17 cellular contexts compared by ENCODE assay signal in genomic region chr5:3590253-3590966, GRCh38. TPM values are rescaled to one million over a fixed set of nuclear protein-coding genes. Genes with fewer than 3 reads are reported as not detected.
DNase-seq lines count a peak whose midpoint lies in the region; ATAC-seq and TF ChIP-seq lines count a peak whose summit lies in the region.
"Had no signal": no experiment of that assay in that cellular context is flagged by ENCODE, and none has a peak within 500 bp of the region (broad histone marks: within the 10 kb centered on the region; RNA-seq: fewer than 3 reads in every experiment).

No MANE protein-coding gene starts in this region.

- H3K4me2 ChIP-seq in BLaER1 (peak overlapping the region; percentile 14; the same call in 1 of the 2 replicates), IMR-90 (ENCODE audit: low read depth, low read length) (no peak overlapping the region), mesendoderm (ENCODE audit: low read length) (no peak overlapping the region)

- no peak overlapping the region for H2BK15ac ChIP-seq in IMR-90 (ENCODE audit: low read depth, low read length)
- H2BK15ac ChIP-seq in mesendoderm (replicated peaks; ENCODE audit: low read depth) = no peak overlapping the region

- no peak overlapping the region for H3K14ac ChIP-seq in IMR-90 (replicated peaks; ENCODE audit: low read depth, low read length)

- BruUV-seq in IMR-90 (replicated peaks; lab: Mats Ljungman, UMichigan) = no TSS peak

- H3K27me3 ChIP-seq in BLaER1 = peaks cover 99% of the 10 kb centered on the region
- H3K27me3 ChIP-seq in IMR-90 (ENCODE audit: control insufficient read depth, insufficient read depth, low read length) = peaks cover 39% of the 10 kb centered on the region
- peaks cover 14% of the 10 kb centered on the region for H3K27me3 ChIP-seq in ascending aorta
- peaks cover 54% of the 10 kb centered on the region for H3K27me3 ChIP-seq in mesendoderm (ENCODE audit: insufficient read depth, low read length, poor library complexity)
- 0 out of 2 replicates have a peak, but pooled peaks cover 2% of the 10 kb centered on the region for H3K27me3 ChIP-seq in BE2C

- H4K20me1 ChIP-seq in BLaER1 = peaks cover 43% of the 10 kb centered on the region
- no peaks in the 10 kb centered on the region for H4K20me1 ChIP-seq in IMR-90 (ENCODE audit: insufficient read depth, low read length)

- H4K91ac ChIP-seq in IMR-90 (ENCODE audit: insufficient read depth, low read depth, low read length) = no peak overlapping the region

- H2BK5ac ChIP-seq in IMR-90 (ENCODE audit: low read depth, low read length, poor library complexity, severe bottlenecking) (no peak overlapping the region), mesendoderm (ENCODE audit: low read length) (no peak overlapping the region)

- ATAC-seq in IMR-90 (ENCODE audit: low read depth) = no peak
- ATAC-seq: naive thymus-derived CD4-positive, alpha-beta T cell; right lobe of liver had no signal

- H3K9ac ChIP-seq in BLaER1 = no peak overlapping the region
- no peak overlapping the region for H3K9ac ChIP-seq in IMR-90 (ENCODE audit: low read depth, low read length)
- H3K9ac ChIP-seq in mesendoderm (ENCODE audit: low read length) = no peak overlapping the region

- H2BK20ac ChIP-seq in IMR-90 (ENCODE audit: low read depth, low read length) = no peak overlapping the region

- in situ Hi-C loops in IMR-90 (cut with MboI; ENCODE audit: low sequenced_read_pairs) = no loop called here

- peak overlapping the region; percentile 43 for H2AFZ ChIP-seq in IMR-90 (replicated peaks; ENCODE audit: low read length, poor library complexity)

- H4K5ac ChIP-seq in IMR-90 (ENCODE audit: low read depth, low read length) (no peak overlapping the region), mesendoderm (ENCODE audit: low read length) (no peak overlapping the region)

- H3K9me1 ChIP-seq in IMR-90 (ENCODE audit: insufficient read depth, low read length) = no peaks in the 10 kb centered on the region

- H3K27ac ChIP-seq in BLaER1 = no peak overlapping the region
- H3K27ac ChIP-seq in IMR-90 (ENCODE audit: insufficient read depth, low read length) = no peak overlapping the region
- H3K27ac ChIP-seq in ascending aorta = no peak overlapping the region
- H3K27ac ChIP-seq in mesendoderm (ENCODE audit: low read depth, low read length) = no peak overlapping the region
- H3K27ac ChIP-seq: right lobe of liver, SK-N-MC, upper lobe of right lung had no signal

- H3K9me3 ChIP-seq in BLaER1 (peaks cover 27% of the 10 kb centered on the region), IMR-90 (ENCODE audit: control insufficient read depth, insufficient read depth, low read length) (no peaks in the 10 kb centered on the region), ascending aorta (no peaks in the 10 kb centered on the region), BE2C (no peaks in the 10 kb centered on the region)
- H3K9me3 ChIP-seq: right lobe of liver, upper lobe of right lung had no signal

- TF ChIP-seq RAD21 in IMR-90 (IDR thresholded peaks at IDR 0.05; ENCODE audit: low read length) = no peak

- no peak overlapping the region for H3K56ac ChIP-seq in IMR-90 (ENCODE audit: extremely low read depth, insufficient read depth, low read length)
- H3K56ac ChIP-seq in mesendoderm (ENCODE audit: low read length) = no peak overlapping the region

- H3K4me3 ChIP-seq in BLaER1 (peak overlapping the region; percentile 31; the same call in 1 of the 2 replicates), IMR-90 (ENCODE audit: insufficient read depth, low read depth, low read length) (no peak overlapping the region), ascending aorta (peak overlapping the region; percentile 27 to 63), mesendoderm (ENCODE audit: low read length) (no peak overlapping the region), BE2C (ENCODE audit: low read depth, low read length) (no peak overlapping the region)
- H3K4me3 ChIP-seq: right lobe of liver, SK-N-MC, upper lobe of right lung had no signal

- H2AK9ac ChIP-seq in IMR-90 (replicated peaks; ENCODE audit: low read depth, low read length, poor library complexity) = no peak overlapping the region

- TF ChIP-seq CTCF in IMR-90 (conservative IDR thresholded peaks at IDR 0.05; ENCODE audit: low read depth, low read length) = no peak
- no peak for TF ChIP-seq CTCF in ascending aorta (IDR thresholded peaks at IDR 0.05)
- TF ChIP-seq CTCF in BE2C (IDR thresholded peaks at IDR 0.05; ENCODE audit: low read depth, low read length) = no peak

- dilution Hi-C loops in IMR-90 (cut with HindIII; ENCODE audit: low sequenced_read_pairs, unreplicated experiment) = no loop called here

- no peak for DNase-seq in IMR-90
- DNase-seq in ascending aorta (ENCODE audit: low spot score in 2 of 2) = peak in 1 of 2 donors; percentile 56
- DNase-seq in mesendoderm = no peak
- DNase-seq in nucleus accumbens (lab: John Stamatoyannopoulos, UW) = no peak
- DNase-seq in NCI-H187 (lab: John Stamatoyannopoulos, UW) = no peak
- DNase-seq in dedifferentiated amniotic fluid mesenchymal stem cell (ENCODE audit: extremely low spot score) = no peak
- DNase-seq in BE2C = no peak
- DNase-seq: activated CD4-positive, alpha-beta memory T cell treated with anti-CD3 and anti-CD28 coated beads for 36 hours; COR-L47; GDM1; hippocampal formation; naive thymus-derived CD4-positive, alpha-beta T cell; NCI-H2171 treated with DMSO at 0.1 percent for 48 hours; right lobe of liver; upper lobe of right lung had no signal

- H3K79me2 ChIP-seq in mesendoderm (ENCODE audit: control insufficient read depth, insufficient read depth, low read length) = no peaks in the 10 kb centered on the region

- intact Hi-C loops in IMR-90 (cut with micrococcal nuclease) = no loop called here
- intact Hi-C loops in ascending aorta (cut with DNase I) = no loop called here

- no peak for TF ChIP-seq POLR2A in IMR-90 (IDR thresholded peaks at IDR 0.05; ENCODE audit: low read depth, low read length)

- H3K4me1 ChIP-seq in BLaER1 (peaks cover 19% of the 10 kb centered on the region), IMR-90 (ENCODE audit: control insufficient read depth, insufficient read depth, low read length) (no peaks in the 10 kb centered on the region), ascending aorta (peaks cover 0 to 2% of the 10 kb centered on the region in 2 donors), mesendoderm (ENCODE audit: control insufficient read depth, low read depth, low read length) (peaks cover 2% of the 10 kb centered on the region), BE2C (no peaks in the 10 kb centered on the region)

- POLR2A ChIA-PET in IMR-90 (lab: Charles Lee; ENCODE audit: unreplicated experiment) = no interaction called here

- H3K79me1 ChIP-seq in IMR-90 (ENCODE audit: low read depth in 1 of 2, low read length in 2 of 2) (no peaks in the 10 kb centered on the region), mesendoderm (ENCODE audit: low read length) (no peaks in the 10 kb centered on the region)

- H2AK5ac ChIP-seq in IMR-90 (ENCODE audit: low read depth, low read length) (no peak overlapping the region), mesendoderm (ENCODE audit: low read length) (no peak overlapping the region)

- no peak overlapping the region for H3K18ac ChIP-seq in IMR-90 (ENCODE audit: low read depth, low read length)
- no peak overlapping the region for H3K18ac ChIP-seq in mesendoderm (ENCODE audit: low read length)

- H3K4ac ChIP-seq in IMR-90 (ENCODE audit: low read depth, low read length) (no peak overlapping the region), mesendoderm (ENCODE audit: low read depth, low read length) (no peak overlapping the region)

- H3K23ac ChIP-seq in IMR-90 (ENCODE audit: low read depth, low read length) = no peak overlapping the region
- H3K23ac ChIP-seq in mesendoderm (ENCODE audit: low read length) = peak overlapping the region; percentile 66

- WGBS in IMR-90 (ENCODE audit: extremely low coverage in 2 of 2, insufficient read length in 1 of 2), 2 experiments = 0% methylated on average over 8 of the region's 47 CpGs; no CpG with 5 or more reads in 1 of the 2 experiments
- no CpG with 5 or more reads among the region's 47 CpGs for WGBS in mesendoderm (ENCODE audit: extremely low coverage, insufficient coverage, low lambda C conversion rate)

- H4K8ac ChIP-seq in IMR-90 (ENCODE audit: low read depth in 2 of 2, low read length in 2 of 2) (no peak overlapping the region), mesendoderm (ENCODE audit: low read depth, low read length) (no peak overlapping the region)

- CTCF ChIA-PET in IMR-90 (lab: Yijun Ruan, JAX) = no interaction called here

- H2BK120ac ChIP-seq in IMR-90 (ENCODE audit: low read depth, low read length) (no peak overlapping the region), mesendoderm (ENCODE audit: low read depth, low read length) (no peak overlapping the region)

- 0 out of 2 replicates have a peak, but pooled peaks cover 8% of the 10 kb centered on the region for H3K36me3 ChIP-seq in BLaER1
- H3K36me3 ChIP-seq in IMR-90 (ENCODE audit: control insufficient read depth, insufficient read depth, low read length) = no peaks in the 10 kb centered on the region
- H3K36me3 ChIP-seq in ascending aorta = no peaks in the 10 kb centered on the region
- no peaks in the 10 kb centered on the region for H3K36me3 ChIP-seq in mesendoderm (ENCODE audit: control insufficient read depth, insufficient read depth, low read length)
- H3K36me3 ChIP-seq in BE2C = no peaks in the 10 kb centered on the region
- H3K36me3 ChIP-seq: right lobe of liver, upper lobe of right lung had no signal

TF ChIP-seq in IMR-90, 13 proteins besides CTCF, POLR2A, EP300 and RAD21 (continues in another document):
- TF ChIP-seq FOS (IDR thresholded peaks at IDR 0.05; ENCODE audit: low read depth, low read length) (no peak), ELK1 (IDR thresholded peaks at IDR 0.05; ENCODE audit: borderline replicate concordance, low read depth, low read length) (no peak), CHD1 (IDR thresholded peaks at IDR 0.05; ENCODE audit: low read depth, low read length) (no peak), SMC3 (IDR thresholded peaks at IDR 0.05; ENCODE audit: low read depth, low read length) (no peak), RCOR1 (IDR thresholded peaks at IDR 0.05; ENCODE audit: insufficient replicate concordance, low read length) (no peak)

RNA-seq across cellular contexts. Expression of gene IRX1, which starts 5.2 kb away (rescaled TPM):
- total RNA-seq in IMR-90 (2012; rRNA removed) (not detected in 2 replicates), ascending aorta (10.3 TPM)
- not detected in 2 replicates for polyA plus RNA-seq in IMR-90 (2012; rRNA removed)
- polyA plus RNA-seq in IMR-90 (2012; cell fraction: cytosol; rRNA removed) = not detected in 2 replicates
- not detected in 2 replicates for polyA plus RNA-seq in IMR-90 (2012; cell fraction: nucleus; rRNA removed; ENCODE audit: low replicate concordance)
- 0.38 TPM for polyA plus RNA-seq in mesendoderm (2013, experiment 1 of 2)
- polyA plus RNA-seq in mesendoderm (2013, experiment 2 of 2) = 0.52 TPM
- polyA plus RNA-seq in BE2C (2012; ENCODE audit: insufficient read depth, insufficient read length, low read depth) = not detected
- total RNA-seq: activated CD4-positive, alpha-beta memory T cell treated with anti-CD3 and anti-CD28 coated beads for 36 hours; naive thymus-derived CD4-positive, alpha-beta T cell; right lobe of liver had no signal
- polyA plus RNA-seq: naive thymus-derived CD4-positive, alpha-beta T cell had no signal

Comparison
In these comparisons a context has a peak if more than half of its experiments do, and no peak if none do; other contexts are left out.
1. H3K4me3 ChIP-seq: peak in BLaER1 (single experiment) and ascending aorta (2 of 2); none in IMR-90 (single experiment), mesendoderm (single experiment) and BE2C (single experiment).
2. RNA of gene IRX1, which starts 5.2 kb away (total RNA-seq): 10.3 TPM in ascending aorta (single experiment); not detected in IMR-90; every median in the first group is over 10 times any median in the second.